Comparison of ENCODE assay signal across 8 cellular contexts in the genomic region with DNA sequence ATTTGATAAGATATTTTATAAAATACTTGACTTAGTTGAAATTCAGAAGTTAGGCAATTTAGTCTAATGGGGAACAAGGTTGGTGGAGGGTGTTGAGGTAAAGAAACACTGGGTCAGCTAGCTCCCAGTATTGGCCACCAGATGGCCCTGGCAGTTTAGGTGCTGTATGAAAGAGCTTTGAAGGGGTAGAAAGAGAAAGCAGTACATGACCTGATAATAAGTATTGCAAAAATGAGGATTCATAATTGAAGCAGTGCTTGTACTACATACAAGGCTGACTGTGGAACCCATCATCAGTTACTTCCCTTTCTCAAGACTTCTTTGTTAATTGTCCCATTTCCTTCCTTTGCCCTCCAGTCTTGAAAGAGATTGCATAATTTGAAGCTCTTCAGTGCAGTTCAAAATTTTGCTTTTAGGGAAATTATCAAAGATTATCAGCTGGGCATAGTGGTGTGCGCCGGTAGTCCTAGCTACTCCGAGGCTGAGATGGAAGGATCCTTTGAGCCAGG. TPM values are rescaled to one million over a fixed set of nuclear protein-coding genes. Genes with fewer than 3 reads are reported as not detected.
DNase-seq lines count a peak whose midpoint lies in the region; ATAC-seq and TF ChIP-seq lines count a peak whose summit lies in the region.

No MANE protein-coding gene starts in this region.

- H2AFZ ChIP-seq in DND-41 (ENCODE audit: low read depth, low read length), result no peak overlapping the region

- no peaks in the 10 kb centered on the region for H3K27me3 Mint-ChIP-seq in osteocyte (ENCODE audit: unreplicated experiment)

- H3K4me1 Mint-ChIP-seq in osteocyte (ENCODE audit: unreplicated experiment), result peaks cover 14% of the 10 kb centered on the region

- H3K27me3 ChIP-seq in DND-41 (ENCODE audit: insufficient read depth, low read length, poor library complexity) (no peaks in the 10 kb centered on the region), RWPE2 (ENCODE audit: insufficient read depth, poor library complexity, severe bottlenecking) (no peaks in the 10 kb centered on the region)

- no peak overlapping the region for H3K4me3 Mint-ChIP-seq in osteocyte (ENCODE audit: unreplicated experiment)

- no peak overlapping the region for H3K9ac ChIP-seq in DND-41 (ENCODE audit: low read depth, low read length)

- no peak overlapping the region for H3K4me2 ChIP-seq in DND-41 (ENCODE audit: insufficient read depth, low read length)

- no peaks in the 10 kb centered on the region for H3K79me2 ChIP-seq in DND-41 (ENCODE audit: insufficient read depth, low read length)

- DNase-seq in DND-41 (peak; percentile 28), HuH-7 (ENCODE audit: low spot score) (peak; percentile 23), RWPE2 (ENCODE audit: low spot score) (no peak), erythroblast (lab: John Stamatoyannopoulos, UW) (peak; percentile 61 to 70), osteocyte (ENCODE audit: extremely low spot score, unreplicated experiment) (no peak), HPDE6-E6E7 (ENCODE audit: extremely low spot score) (no peak)
- DNase-seq in stimulated activated naive CD4-positive, alpha-beta T cell treated with Interleukin-2 at 50 U/mL for 16 hours (lab: John Stamatoyannopoulos, UW), result no peak

- no peaks in the 10 kb centered on the region for H3K36me3 Mint-ChIP-seq in osteocyte (ENCODE audit: unreplicated experiment)

- 0 out of 2 replicates have a peak, but pooled peaks cover 5% of the 10 kb centered on the region for H4K20me1 ChIP-seq in DND-41 (ENCODE audit: insufficient read depth, low read length)

- no peak for TF ChIP-seq POLR2A in erythroblast (IDR thresholded peaks at IDR 0.05; ENCODE audit: low read length)

- ATAC-seq in DND-41 (ENCODE audit: insufficient read depth, low read depth), result peak; percentile 58; the same call in 2 of the 3 replicates
- no peak for ATAC-seq in RWPE2 (ENCODE audit: low read depth)
- ATAC-seq in HG03095 (IDR thresholded peaks at IDR 0.05; ENCODE audit: unreplicated experiment), result no peak

- H3K9me3 Mint-ChIP-seq in osteocyte (ENCODE audit: unreplicated experiment), result no peaks in the 10 kb centered on the region

- H3K27ac ChIP-seq in DND-41 (ENCODE audit: low read length) (no peak overlapping the region), RWPE2 (ENCODE audit: poor library complexity, severe bottlenecking) (no peak overlapping the region)

- no peaks in the 10 kb centered on the region for H3K4me1 ChIP-seq in DND-41 (ENCODE audit: insufficient read depth, low read length)
- peaks cover 20% of the 10 kb centered on the region for H3K4me1 ChIP-seq in RWPE2 (ENCODE audit: insufficient read depth, poor library complexity, severe bottlenecking)

- TF ChIP-seq CTCF in DND-41 (IDR thresholded peaks at IDR 0.05; ENCODE audit: borderline replicate concordance, extremely low read depth, low read length, poor library complexity, severe bottlenecking) (peak; percentile 62), RWPE2 (IDR thresholded peaks at IDR 0.05; ENCODE audit: poor library complexity, severe bottlenecking) (peak; percentile 37), osteocyte (IDR thresholded peaks at IDR 0.05) (peak; percentile 71)

- H3K36me3 ChIP-seq in DND-41 (ENCODE audit: insufficient read depth, low read length), result no peaks in the 10 kb centered on the region
- H3K36me3 ChIP-seq in RWPE2 (ENCODE audit: low read depth), result peaks cover 42% of the 10 kb centered on the region

- H3K4me3 ChIP-seq in DND-41 (ENCODE audit: low read depth in 1 of 2, low read length in 2 of 2) (no peak overlapping the region), RWPE2 (ENCODE audit: severe bottlenecking) (no peak overlapping the region)

- H3K9me3 ChIP-seq in DND-41 (ENCODE audit: insufficient read depth, low read length, severe bottlenecking), result no peaks in the 10 kb centered on the region
- H3K9me3 ChIP-seq in RWPE2 (ENCODE audit: severe bottlenecking), result peaks cover 5% of the 10 kb centered on the region

- no peak overlapping the region for H3K27ac Mint-ChIP-seq in osteocyte (ENCODE audit: unreplicated experiment)

RNA-seq across cellular contexts. Expression of gene TANC2, which starts 29.4 kb away (rescaled TPM):
- 40.3 and 41.1 TPM in 2 replicates for total RNA-seq in osteocyte

Comparison
In these comparisons a context has a peak if more than half of its experiments do, and no peak if none do; other contexts are left out.
1. DNase-seq: peak in DND-41 (single experiment), HuH-7 (single experiment) and erythroblast (2 of 2); none in RWPE2 (single experiment), osteocyte (single experiment), stimulated activated naive CD4-positive, alpha-beta T cell treated with Interleukin-2 at 50 U/mL for 16 hours (single experiment) and HPDE6-E6E7 (single experiment).
2. Peak in every context shown above with its lines, with median percentiles within 50 percentile points of each other: CTCF ChIP-seq.